ENCODE assay signal across 13 cellular contexts in genomic region chr21:26154776-26155175, GRCh38. TPM values are rescaled to one million over a fixed set of nuclear protein-coding genes. Genes with fewer than 3 reads are reported as not detected.
A peak's percentile ranks its signal among the peaks of the same experiment; 100 is the strongest.
DNase-seq lines count a peak whose midpoint lies in the region; TF ChIP-seq lines count a peak whose summit lies in the region.
"Had no signal": no experiment of that assay in that cellular context is flagged by ENCODE, and none has a peak within 500 bp of the region (broad histone marks: within the 10 kb centered on the region; RNA-seq: fewer than 3 reads in every experiment).

No MANE protein-coding gene starts in this region.

- no peak overlapping the region for H4K8ac ChIP-seq in trophoblast cell (ENCODE audit: low read depth, low read length)

- no peak overlapping the region for H4K12ac ChIP-seq in trophoblast cell (ENCODE audit: low read depth, low read length)

- no peak overlapping the region for H3K9ac ChIP-seq in trophoblast cell (ENCODE audit: low read length)
- H3K9ac ChIP-seq: BLaER1 treated with 17β-estradiol and CSF1 and Interleukin-3, amounts not matched to agents 10 nM and 100 nM had no signal

- no CpG with 5 or more reads among the region's 4 CpGs for WGBS in trophoblast cell (ENCODE audit: extremely low coverage, insufficient coverage, insufficient read length)

- no peak overlapping the region for H2AFZ ChIP-seq in trophoblast cell (ENCODE audit: insufficient read depth, low read length, poor library complexity)
- H2AFZ ChIP-seq: GM23338 had no signal

- H3K9me3 ChIP-seq in trophoblast cell (ENCODE audit: insufficient read depth, low read depth, low read length): no peaks in the 10 kb centered on the region

- no peak overlapping the region for H3K14ac ChIP-seq in trophoblast cell (ENCODE audit: low read length)

- no peak overlapping the region for H2BK120ac ChIP-seq in trophoblast cell (ENCODE audit: insufficient read depth, low read length, poor library complexity)

- peaks cover 8% of the 10 kb centered on the region for H3K79me2 ChIP-seq in trophoblast cell (ENCODE audit: control insufficient read depth, insufficient read depth, low read length, poor library complexity)

- no peaks in the 10 kb centered on the region for H3K79me1 ChIP-seq in trophoblast cell (ENCODE audit: low read length)

- H4K91ac ChIP-seq in trophoblast cell (ENCODE audit: low read depth, low read length): no peak overlapping the region

- H3K4me1 ChIP-seq in trophoblast cell (ENCODE audit: control insufficient read depth in 1 of 2, insufficient read depth in 2 of 2, low read length in 2 of 2): peaks cover 3 to 10% of the 10 kb centered on the region in 2 experiments

- H3K27ac ChIP-seq in trophoblast cell (ENCODE audit: low read depth, low read length): peak overlapping the region; percentile 8
- no peak overlapping the region for H3K27ac ChIP-seq in RWPE1
- H3K27ac ChIP-seq: 22Rv1; BLaER1 treated with 17β-estradiol and CSF1 and Interleukin-3, amounts not matched to agents 10 nM and 100 nM had no signal

- no peak overlapping the region for H2BK5ac ChIP-seq in trophoblast cell (ENCODE audit: low read depth, low read length, poor library complexity)

- H3K4me3 ChIP-seq in trophoblast cell (ENCODE audit: low read depth, low read length): no peak overlapping the region
- H3K4me3 ChIP-seq: BLaER1 treated with 17β-estradiol and CSF1 and Interleukin-3, amounts not matched to agents 10 nM and 100 nM; GM23338 had no signal

- peak overlapping the region; percentile 19 for H3K4ac ChIP-seq in trophoblast cell (ENCODE audit: low read depth, low read length)

- no peaks in the 10 kb centered on the region for H3K27me3 ChIP-seq in trophoblast cell (ENCODE audit: insufficient read depth, low read length)
- H3K27me3 ChIP-seq: BLaER1 treated with 17β-estradiol and CSF1 and Interleukin-3, amounts not matched to agents 10 nM and 100 nM had no signal

- CTCF ChIA-PET in RWPE1 (lab: Yijun Ruan, JAX): interaction anchor here (1.2 kb wide), 1 partner anchor 16 kb away, joined by 3 read pairs; the partner anchor contains the start of gene APP

- no peak overlapping the region for H2AK5ac ChIP-seq in trophoblast cell (ENCODE audit: low read length)

- H3K36me3 ChIP-seq in trophoblast cell (ENCODE audit: control insufficient read depth in 1 of 2, insufficient read depth in 2 of 2, low read length in 2 of 2): no peaks in the 10 kb centered on the region

- H3K23ac ChIP-seq in trophoblast cell (ENCODE audit: low read length): no peak overlapping the region

- POLR2A ChIA-PET in RWPE1 (lab: Yijun Ruan, JAX; ENCODE audit: low non-redundant PET): no interaction called here

- H2BK12ac ChIP-seq in trophoblast cell (ENCODE audit: low read length): no peak overlapping the region

- no peak overlapping the region for H3K4me2 ChIP-seq in trophoblast cell (ENCODE audit: low read length)
- H3K4me2 ChIP-seq: BLaER1 treated with 17β-estradiol and CSF1 and Interleukin-3, amounts not matched to agents 10 nM and 100 nM; GM23338 had no signal

- TF ChIP-seq CTCF in RWPE1 (conservative IDR thresholded peaks at IDR 0.05; ENCODE audit: low read depth): no peak

- no peak overlapping the region for H3K18ac ChIP-seq in trophoblast cell (ENCODE audit: low read length)

- peak; percentile 26 for DNase-seq in DMS53 (lab: John Stamatoyannopoulos, UW)
- no peak for DNase-seq in DMS53 treated with DMSO at 0.1 percent for 48 hours (lab: John Stamatoyannopoulos, UW; ENCODE audit: unreplicated experiment)
- DNase-seq in HCEC 1CT: peak; percentile 23
- DNase-seq in LHCN-M2 (ENCODE audit: low read depth): peak; percentile 54
- DNase-seq in trophoblast cell: no peak
- no peak for DNase-seq in RWPE1 (ENCODE audit: low spot score)
- DNase-seq in stimulated activated CD4-positive, alpha-beta T cell treated with anti-CD3 and anti-CD28 coated beads, Interleukin-4, amount 100 ng/mL, for 4 hours: no peak
- DNase-seq in UCSD-AML1 (lab: John Stamatoyannopoulos, UW; ENCODE audit: unreplicated experiment): no peak
- DNase-seq: Calu3; CD8-positive, alpha-beta T cell had no signal

RNA-seq across cellular contexts. Expression of gene APP, which starts 15.8 kb away (rescaled TPM):
- total RNA-seq in LHCN-M2 (2014; rRNA removed): 266 and 329 TPM in 2 replicates
- 313 TPM for polyA plus RNA-seq in LHCN-M2 (2012)
- polyA plus RNA-seq in trophoblast cell (2013): 481 and 496 TPM in 2 replicates

Comparison
In these comparisons a context has a peak if more than half of its experiments do, and no peak if none do; other contexts are left out.
1. DNase-seq: peak in DMS53 (single experiment), HCEC 1CT (single experiment) and LHCN-M2 (single experiment); none in DMS53 treated with DMSO at 0.1 percent for 48 hours (single experiment), trophoblast cell (0 of 2), RWPE1 (single experiment), stimulated activated CD4-positive, alpha-beta T cell treated with anti-CD3 and anti-CD28 coated beads, Interleukin-4, amount 100 ng/mL, for 4 hours (0 of 2) and UCSD-AML1 (single experiment).